8 cellular contexts compared by ENCODE assay signal in genomic region chr4:140151700-140152014, GRCh38. TPM values are rescaled to one million over a fixed set of nuclear protein-coding genes. Genes with fewer than 3 reads are reported as not detected.
DNase-seq lines count a peak whose midpoint lies in the region; ATAC-seq and TF ChIP-seq lines count a peak whose summit lies in the region.

No MANE protein-coding gene starts in this region.

- H3K4me3 ChIP-seq in Caco-2 (ENCODE audit: low read depth, low read length) = peak overlapping the region; percentile 91
- peak overlapping the region; percentile 80 for H3K4me3 ChIP-seq in Karpas-422 (ENCODE audit: low read length)
- peak overlapping the region; percentile 64 to 85 (median 78) for H3K4me3 ChIP-seq in transverse colon

- H3K9me3 Mint-ChIP-seq in Caco-2 (ENCODE audit: unreplicated experiment) (no peaks in the 10 kb centered on the region), nephron progenitor cell (no peaks in the 10 kb centered on the region)
- H3K9me3 Mint-ChIP-seq in activated naive CD4-positive, alpha-beta T cell treated with anti-CD3 and anti-CD28 coated beads for 36 hours = no peaks in the 10 kb centered on the region
- H3K9me3 Mint-ChIP-seq in stimulated activated memory B cell treated with anti-CD40 and anti-IgM and Interleukin-4, amounts not matched to agents 10 μg/mL and 1 μg/mL and 100 μg/mL, for 72 hours = no peaks in the 10 kb centered on the region

- H3K4me1 Mint-ChIP-seq in Caco-2 (ENCODE audit: low read depth, unreplicated experiment) (peaks cover 11% of the 10 kb centered on the region), nephron progenitor cell (peaks cover 50% of the 10 kb centered on the region)
- peaks cover 22% of the 10 kb centered on the region for H3K4me1 Mint-ChIP-seq in activated naive CD4-positive, alpha-beta T cell treated with anti-CD3 and anti-CD28 coated beads for 36 hours (ENCODE audit: low read depth)
- peaks cover 30% of the 10 kb centered on the region for H3K4me1 Mint-ChIP-seq in stimulated activated memory B cell treated with anti-CD40 and anti-IgM and Interleukin-4, amounts not matched to agents 10 μg/mL and 1 μg/mL and 100 μg/mL, for 72 hours

- H3K27ac Mint-ChIP-seq in Caco-2 (ENCODE audit: unreplicated experiment) (peak overlapping the region; percentile 97), nephron progenitor cell (peak overlapping the region; percentile 97)
- peak overlapping the region; percentile 70 for H3K27ac Mint-ChIP-seq in activated naive CD4-positive, alpha-beta T cell treated with anti-CD3 and anti-CD28 coated beads for 36 hours
- no peak overlapping the region for H3K27ac Mint-ChIP-seq in stimulated activated memory B cell treated with anti-CD40 and anti-IgM and Interleukin-4, amounts not matched to agents 10 μg/mL and 1 μg/mL and 100 μg/mL, for 72 hours

- no peak for ATAC-seq in stimulated activated memory B cell treated with anti-CD40 and anti-IgM and Interleukin-4, amounts not matched to agents 10 μg/mL and 1 μg/mL and 100 μg/mL, for 72 hours

- H4K20me1 ChIP-seq in Karpas-422 (ENCODE audit: insufficient read depth, low read depth, low read length) = peaks cover 10% of the 10 kb centered on the region; the same call in 1 of the 2 replicates

- H3K9me2 ChIP-seq in Karpas-422 (replicated peaks; ENCODE audit: insufficient read depth, low read length) = no peaks in the 10 kb centered on the region

- CTCF ChIA-PET in Caco-2 (lab: Charles Lee) = interaction anchor here (0.7 to 2.0 kb wide), 3 partner anchors 27 to 114 kb away, joined by 4 to 6 read pairs (median 4); no protein-coding TSS in a partner anchor
- CTCF ChIA-PET in activated naive CD4-positive, alpha-beta T cell treated with anti-CD3 and anti-CD28 coated beads for 36 hours (lab: Charles Lee) = interaction anchor here (0.6 to 1.4 kb wide), 3 partner anchors 35 to 56 kb away, joined by 3 to 5 read pairs (median 3); no protein-coding TSS in a partner anchor

- TF ChIP-seq POLR2A in transverse colon (IDR thresholded peaks at IDR 0.05) = no peak

- H3K4me1 ChIP-seq in Caco-2 = peaks cover 15% of the 10 kb centered on the region; the same call in 1 of the 2 replicates
- H3K4me1 ChIP-seq in Karpas-422 (ENCODE audit: low read length) = peaks cover 64% of the 10 kb centered on the region
- H3K4me1 ChIP-seq in transverse colon = peaks cover 0 to 22% (median 4%) of the 10 kb centered on the region in 4 donors

- in situ Hi-C loops in transverse colon (cut with MboI; ENCODE audit: low pct_ligation_motif_present in 1 of 4, low pct_unique_long_range_greater_than_20kb in 1 of 4, low sequenced_read_pairs in 3 of 4) = loop anchor here in 1 of 4 donors (10.0 kb wide), 1 partner anchor 417 kb away; no protein-coding TSS in a partner anchor

- POLR2A ChIA-PET in Caco-2 (lab: Charles Lee) = interaction anchor here (0.6 to 2.4 kb wide), 10 partner anchors 14 to 494 kb away, joined by 3 to 26 read pairs (median 4); no protein-coding TSS in a partner anchor

- H3K4me3 Mint-ChIP-seq in Caco-2 (ENCODE audit: unreplicated experiment) (peak overlapping the region; percentile 97), nephron progenitor cell (peak overlapping the region; percentile 100)
- H3K4me3 Mint-ChIP-seq in activated naive CD4-positive, alpha-beta T cell treated with anti-CD3 and anti-CD28 coated beads for 36 hours = peak overlapping the region; percentile 82
- no peak overlapping the region for H3K4me3 Mint-ChIP-seq in stimulated activated memory B cell treated with anti-CD40 and anti-IgM and Interleukin-4, amounts not matched to agents 10 μg/mL and 1 μg/mL and 100 μg/mL, for 72 hours

- no peaks in the 10 kb centered on the region for H3K27me3 ChIP-seq in Caco-2 (replicated peaks; ENCODE audit: control insufficient read depth, insufficient read depth, low read length)
- no peaks in the 10 kb centered on the region for H3K27me3 ChIP-seq in Karpas-422 (ENCODE audit: low read length)
- no peaks in the 10 kb centered on the region for H3K27me3 ChIP-seq in transverse colon

- no peaks in the 10 kb centered on the region for H3K9me3 ChIP-seq in Caco-2
- H3K9me3 ChIP-seq in Karpas-422 (ENCODE audit: low read length) = no peaks in the 10 kb centered on the region
- no peaks in the 10 kb centered on the region for H3K9me3 ChIP-seq in transverse colon

- peak overlapping the region; percentile 83 for H3K4me2 ChIP-seq in Karpas-422 (ENCODE audit: low read depth, low read length, poor library complexity, severe bottlenecking)

- 0% methylated on average over 6 to 11 of the region's 11 CpGs for WGBS in transverse colon (ENCODE audit: low coverage in 1 of 2), 2 donors

- peak; percentile 92 to 95 for DNase-seq in Caco-2
- peak; percentile 94 for DNase-seq in Karpas-422
- DNase-seq in OCI-M2 (lab: John Stamatoyannopoulos, UW; ENCODE audit: unreplicated experiment) = peak; percentile 61
- DNase-seq in activated naive CD4-positive, alpha-beta T cell treated with anti-CD3 and anti-CD28 coated beads for 36 hours = peak; percentile 65
- peak; percentile 79 for DNase-seq in foreskin melanocyte
- peak; percentile 76 for DNase-seq in nephron progenitor cell
- peak; percentile 84 for DNase-seq in transverse colon

- TF ChIP-seq CTCF in Caco-2 (IDR thresholded peaks at IDR 0.05; ENCODE audit: insufficient read depth in 1 of 2, low read depth in 1 of 2, low read length in 1 of 2, severe bottlenecking in 1 of 2, unreplicated experiment in 1 of 2) = no peak
- TF ChIP-seq CTCF in nephron progenitor cell (IDR thresholded peaks at IDR 0.05) = no peak
- TF ChIP-seq CTCF in transverse colon (IDR thresholded peaks at IDR 0.05) = no peak

- H3K79me2 ChIP-seq in Karpas-422 (ENCODE audit: low read length) = peaks cover 39% of the 10 kb centered on the region

- intact Hi-C loops in Caco-2 (cut with micrococcal nuclease; ENCODE audit: unreplicated experiment) (loop anchor here (1.0 to 5.0 kb wide), 10 partner anchors 14 to 484 kb away; partner anchors contain the start of gene MGST2), transverse colon (cut with DNase I; ENCODE audit: low total_unique reads) (loop anchor here (2.0 to 10.0 kb wide), 2 partner anchors 237 to 417 kb away; no protein-coding TSS in a partner anchor)
- intact Hi-C loops in activated naive CD4-positive, alpha-beta T cell treated with anti-CD3 and anti-CD28 coated beads for 36 hours (cut with micrococcal nuclease) = loop anchor here (1.0 to 5.0 kb wide), 9 partner anchors 55 to 974 kb away; partner anchors contain the start of genes ELF2, ELMOD2, NAA15 and NDUFC1

- peaks cover 28% of the 10 kb centered on the region for H3K36me3 Mint-ChIP-seq in Caco-2 (ENCODE audit: insufficient read depth, unreplicated experiment)
- H3K36me3 Mint-ChIP-seq in activated naive CD4-positive, alpha-beta T cell treated with anti-CD3 and anti-CD28 coated beads for 36 hours (ENCODE audit: low read depth) = no peaks in the 10 kb centered on the region
- no peaks in the 10 kb centered on the region for H3K36me3 Mint-ChIP-seq in nephron progenitor cell (ENCODE audit: low read depth)
- no peaks in the 10 kb centered on the region for H3K36me3 Mint-ChIP-seq in stimulated activated memory B cell treated with anti-CD40 and anti-IgM and Interleukin-4, amounts not matched to agents 10 μg/mL and 1 μg/mL and 100 μg/mL, for 72 hours

- peak overlapping the region; percentile 97 for H3K27ac ChIP-seq in Karpas-422 (ENCODE audit: low read length)
- peak overlapping the region; percentile 93 to 99 (median 98) for H3K27ac ChIP-seq in transverse colon

- H3K36me3 ChIP-seq in Caco-2 (ENCODE audit: control insufficient read depth, insufficient read depth, low read length) (no peaks in the 10 kb centered on the region), Karpas-422 (ENCODE audit: insufficient read depth, low read length) (no peaks in the 10 kb centered on the region), transverse colon (no peaks in the 10 kb centered on the region)

- H2AFZ ChIP-seq in Karpas-422 (ENCODE audit: low read length) = no peak overlapping the region

- no peak for TF ChIP-seq EP300 in transverse colon (IDR thresholded peaks at IDR 0.05; ENCODE audit: low read depth)

- no peaks in the 10 kb centered on the region for H3K27me3 Mint-ChIP-seq in Caco-2 (ENCODE audit: insufficient read depth, unreplicated experiment)
- H3K27me3 Mint-ChIP-seq in activated naive CD4-positive, alpha-beta T cell treated with anti-CD3 and anti-CD28 coated beads for 36 hours (ENCODE audit: low read depth) = peaks cover 20% of the 10 kb centered on the region
- peaks cover 3% of the 10 kb centered on the region for H3K27me3 Mint-ChIP-seq in nephron progenitor cell (ENCODE audit: low read depth, poor library complexity)
- peaks cover 73% of the 10 kb centered on the region for H3K27me3 Mint-ChIP-seq in stimulated activated memory B cell treated with anti-CD40 and anti-IgM and Interleukin-4, amounts not matched to agents 10 μg/mL and 1 μg/mL and 100 μg/mL, for 72 hours

- no TSS peak for BruUV-seq in Caco-2 (replicated peaks; lab: Mats Ljungman, UMichigan)

- H3K9ac ChIP-seq in Karpas-422 (ENCODE audit: low read length) = peak overlapping the region; percentile 89

RNA-seq across cellular contexts. Expression of gene MAML3, which starts 2.3 kb away (rescaled TPM):
- total RNA-seq in Caco-2 (2022) (12.1 TPM in 2 replicates), transverse colon (10 to 100 TPM; 16.1 to 40.0 (median 18.1) TPM)
- 20.0 and 20.8 TPM in 2 replicates for total RNA-seq in Karpas-422 (2014; rRNA removed; shearing (Covaris generic); ENCODE audit: low replicate concordance)
- under 1 TPM; 0.52 to 0.76 TPM for total RNA-seq in activated naive CD4-positive, alpha-beta T cell treated with anti-CD3 and anti-CD28 coated beads for 36 hours
